Comparison of ENCODE assay signal across 11 cellular contexts in genomic region chr7:45087301-45088145, GRCh38. TPM values are rescaled to one million over a fixed set of nuclear protein-coding genes. Genes with fewer than 3 reads are reported as not detected.
DNase-seq lines count a peak whose midpoint lies in the region; ATAC-seq and TF ChIP-seq lines count a peak whose summit lies in the region.
"Had no signal": no experiment of that assay in that cellular context is flagged by ENCODE, and none has a peak within 500 bp of the region (broad histone marks: within the 10 kb centered on the region; RNA-seq: fewer than 3 reads in every experiment).

No MANE protein-coding gene starts in this region.

- H3K36me3 ChIP-seq in upper lobe of right lung = no peaks in the 10 kb centered on the region

- no peaks in the 10 kb centered on the region for H3K36me3 Mint-ChIP-seq in chondrocyte (ENCODE audit: low read depth)
- no peaks in the 10 kb centered on the region for H3K36me3 Mint-ChIP-seq in natural killer cell

- DNase-seq in left ventricle myocardium superior (no peak), left cardiac atrium (no peak), chondrocyte (ENCODE audit: low spot score) (peak; percentile 82), natural killer cell (no peak), upper lobe of right lung (peak; percentile 58)
- DNase-seq: activated T-cell treated with anti-CD3 and anti-CD28 coated beads, Interleukin-2, amount 50 U/mL, for 72 hours had no signal

- H3K27me3 ChIP-seq in upper lobe of right lung = no peaks in the 10 kb centered on the region

- H3K4me3 ChIP-seq in upper lobe of right lung = no peak overlapping the region

- TF ChIP-seq CTCF in chondrocyte (IDR thresholded peaks at IDR 0.05) = no peak
- TF ChIP-seq CTCF in natural killer cell (IDR thresholded peaks at IDR 0.05) = no peak
- TF ChIP-seq CTCF in upper lobe of right lung (IDR thresholded peaks at IDR 0.05) = no peak

- H3K27ac Mint-ChIP-seq in chondrocyte (ENCODE audit: unreplicated experiment) (no peak overlapping the region), natural killer cell (no peak overlapping the region)
- H3K27ac Mint-ChIP-seq: activated T-cell treated with anti-CD3 and anti-CD28 coated beads, Interleukin-2, amount 50 U/mL, for 72 hours; T-helper 1 cell treated with Interleukin-12 subunit alpha and Interleukin-12 subunit beta and Interleukin-4 antibody, amounts not matched to agents 30 μg/mL and 1 μg/mL, for 36 hours had no signal

- H3K27ac ChIP-seq in upper lobe of right lung = no peak overlapping the region
- H3K27ac ChIP-seq: HL-60 had no signal

- H3K9me3 ChIP-seq in upper lobe of right lung = no peaks in the 10 kb centered on the region

- ATAC-seq in left ventricle myocardium superior (peak; percentile 4), left cardiac atrium (no peak), natural killer cell (no peak), upper lobe of right lung (no peak), GM19328 (IDR thresholded peaks at IDR 0.05; ENCODE audit: unreplicated experiment) (no peak), GM19395 (IDR thresholded peaks at IDR 0.05; ENCODE audit: unreplicated experiment) (no peak), GM21390 (IDR thresholded peaks at IDR 0.05; ENCODE audit: unreplicated experiment) (no peak)
- ATAC-seq: activated T-cell treated with anti-CD3 and anti-CD28 coated beads, Interleukin-2, amount 50 U/mL, for 72 hours had no signal

- H3K27me3 Mint-ChIP-seq in chondrocyte (ENCODE audit: low read depth) = no peaks in the 10 kb centered on the region
- peaks cover 0 to 10% of the 10 kb centered on the region in 2 donors for H3K27me3 Mint-ChIP-seq in natural killer cell (ENCODE audit: low read depth in 2 of 2)

- intact Hi-C loops in left ventricle myocardium superior (cut with micrococcal nuclease) (no loop called here), left cardiac atrium (cut with DNase I) (no loop called here), natural killer cell (cut with micrococcal nuclease) (no loop called here), upper lobe of right lung (cut with DNase I) (no loop called here)

- H3K4me3 Mint-ChIP-seq in chondrocyte (ENCODE audit: unreplicated experiment) (peak overlapping the region; percentile 72), natural killer cell (peak overlapping the region; percentile 21)
- H3K4me3 Mint-ChIP-seq: T-helper 1 cell treated with Interleukin-12 subunit alpha and Interleukin-12 subunit beta and Interleukin-4 antibody, amounts not matched to agents 30 μg/mL and 1 μg/mL, for 36 hours had no signal

- H3K4me1 Mint-ChIP-seq in chondrocyte (ENCODE audit: low read depth) (peaks cover 5% of the 10 kb centered on the region), natural killer cell (peaks cover 6 to 8% of the 10 kb centered on the region in 2 donors)

- H3K9me3 Mint-ChIP-seq in chondrocyte (ENCODE audit: low read depth) = no peaks in the 10 kb centered on the region
- H3K9me3 Mint-ChIP-seq in natural killer cell = no peaks in the 10 kb centered on the region
- H3K9me3 Mint-ChIP-seq: activated T-cell treated with anti-CD3 and anti-CD28 coated beads, Interleukin-2, amount 50 U/mL, for 72 hours; T-helper 1 cell treated with Interleukin-12 subunit alpha and Interleukin-12 subunit beta and Interleukin-4 antibody, amounts not matched to agents 30 μg/mL and 1 μg/mL, for 36 hours had no signal

- no peaks in the 10 kb centered on the region for H3K4me1 ChIP-seq in upper lobe of right lung

RNA-seq across cellular contexts. Expression of gene NACAD, which starts 1.2 kb away (rescaled TPM):
- total RNA-seq in left ventricle myocardium superior (3.5 TPM), left cardiac atrium (1 to 10 TPM; 3.9 to 5.5 TPM), chondrocyte (12.4 to 21.9 TPM (median 19.0 TPM) in 3 replicates), natural killer cell (1 to 10 TPM in 1 of 3 donors, under 1 TPM in 2; 0.75 to 1.7 (median 0.78) TPM), upper lobe of right lung (2.3 TPM)

RNA-seq across cellular contexts. Expression of gene TBRG4, which starts 24.0 kb away (rescaled TPM):
- total RNA-seq in left ventricle myocardium superior = 83.0 TPM
- 10 to 100 TPM; 59.0 to 66.9 TPM for total RNA-seq in left cardiac atrium
- total RNA-seq in chondrocyte = 39.5 to 45.7 TPM (median 43.7 TPM) in 3 replicates
- total RNA-seq in natural killer cell = 10 to 100 TPM; 48.6 to 56.7 (median 55.9) TPM
- total RNA-seq in upper lobe of right lung = 59.4 TPM

Comparison
In these comparisons a context has a peak if more than half of its experiments do, and no peak if none do; other contexts are left out.
1. DNase-seq: peak in chondrocyte (single experiment) and upper lobe of right lung (single experiment); none in left ventricle myocardium superior (single experiment), left cardiac atrium (single experiment) and natural killer cell (single experiment).